In genomic region chr6:97053643-97054411, GRCh38 we compare ENCODE assay signal across 8 cellular contexts.
A peak's percentile ranks its signal among the peaks of the same experiment; 100 is the strongest.
DNase-seq lines count a peak whose midpoint lies in the region; ATAC-seq and TF ChIP-seq lines count a peak whose summit lies in the region.

No MANE protein-coding gene starts in this region.

- H3K9me3 Mint-ChIP-seq in stimulated activated memory B cell treated with anti-CD40 and anti-IgM and Interleukin-4, amounts not matched to agents 10 μg/mL and 1 μg/mL and 100 μg/mL, for 72 hours, result no peaks in the 10 kb centered on the region

- no peak overlapping the region for H3K4me3 ChIP-seq in lower lobe of right lung

- no peak overlapping the region for H3K27ac ChIP-seq in lower lobe of right lung

- DNase-seq in CD1c-positive myeloid dendritic cell (ENCODE audit: extremely low spot score), result peak; percentile 13
- peak; percentile 12 for DNase-seq in LHCN-M2 (ENCODE audit: low read depth)
- peak; percentile 29 for DNase-seq in astrocyte of the hippocampus (ENCODE audit: low read depth, low spot score)
- DNase-seq in lower lobe of right lung, result no peak
- DNase-seq in foreskin melanocyte, result no peak
- DNase-seq in posterior cingulate gyrus, result no peak
- no peak for DNase-seq in epidermal melanocyte (ENCODE audit: insufficient read length, low spot score)

- H3K9me3 ChIP-seq in lower lobe of right lung, result no peaks in the 10 kb centered on the region

- H3K4me1 Mint-ChIP-seq in stimulated activated memory B cell treated with anti-CD40 and anti-IgM and Interleukin-4, amounts not matched to agents 10 μg/mL and 1 μg/mL and 100 μg/mL, for 72 hours, result peaks cover 24% of the 10 kb centered on the region

- no peak for ATAC-seq in lower lobe of right lung
- no peak for ATAC-seq in stimulated activated memory B cell treated with anti-CD40 and anti-IgM and Interleukin-4, amounts not matched to agents 10 μg/mL and 1 μg/mL and 100 μg/mL, for 72 hours

- H3K27ac Mint-ChIP-seq in stimulated activated memory B cell treated with anti-CD40 and anti-IgM and Interleukin-4, amounts not matched to agents 10 μg/mL and 1 μg/mL and 100 μg/mL, for 72 hours, result no peak overlapping the region

- no peaks in the 10 kb centered on the region for H3K27me3 ChIP-seq in lower lobe of right lung (ENCODE audit: low read depth)

- no peaks in the 10 kb centered on the region for H3K4me1 ChIP-seq in lower lobe of right lung

- intact Hi-C loops in lower lobe of right lung (cut with DNase I), result no loop called here
- intact Hi-C loops in posterior cingulate gyrus (cut with DNase I), result loop anchor here (5.0 kb wide), 1 partner anchor 132 kb away; the partner anchor contains the start of gene KLHL32

- no peak overlapping the region for H3K4me3 Mint-ChIP-seq in stimulated activated memory B cell treated with anti-CD40 and anti-IgM and Interleukin-4, amounts not matched to agents 10 μg/mL and 1 μg/mL and 100 μg/mL, for 72 hours

- H3K36me3 ChIP-seq in lower lobe of right lung, result no peaks in the 10 kb centered on the region

- no peaks in the 10 kb centered on the region for H3K36me3 Mint-ChIP-seq in stimulated activated memory B cell treated with anti-CD40 and anti-IgM and Interleukin-4, amounts not matched to agents 10 μg/mL and 1 μg/mL and 100 μg/mL, for 72 hours

- H3K27me3 Mint-ChIP-seq in stimulated activated memory B cell treated with anti-CD40 and anti-IgM and Interleukin-4, amounts not matched to agents 10 μg/mL and 1 μg/mL and 100 μg/mL, for 72 hours, result no peaks in the 10 kb centered on the region

- TF ChIP-seq CTCF in lower lobe of right lung (IDR thresholded peaks at IDR 0.05), result peak; percentile 37

Comparison
In these comparisons a context has a peak if more than half of its experiments do, and no peak if none do; other contexts are left out.
1. DNase-seq: peak in CD1c-positive myeloid dendritic cell (single experiment), LHCN-M2 (single experiment) and astrocyte of the hippocampus (single experiment); none in lower lobe of right lung (single experiment), foreskin melanocyte (single experiment), posterior cingulate gyrus (0 of 10) and epidermal melanocyte (single experiment).